ENCODE assay signal across 26 cellular contexts in the genomic region with DNA sequence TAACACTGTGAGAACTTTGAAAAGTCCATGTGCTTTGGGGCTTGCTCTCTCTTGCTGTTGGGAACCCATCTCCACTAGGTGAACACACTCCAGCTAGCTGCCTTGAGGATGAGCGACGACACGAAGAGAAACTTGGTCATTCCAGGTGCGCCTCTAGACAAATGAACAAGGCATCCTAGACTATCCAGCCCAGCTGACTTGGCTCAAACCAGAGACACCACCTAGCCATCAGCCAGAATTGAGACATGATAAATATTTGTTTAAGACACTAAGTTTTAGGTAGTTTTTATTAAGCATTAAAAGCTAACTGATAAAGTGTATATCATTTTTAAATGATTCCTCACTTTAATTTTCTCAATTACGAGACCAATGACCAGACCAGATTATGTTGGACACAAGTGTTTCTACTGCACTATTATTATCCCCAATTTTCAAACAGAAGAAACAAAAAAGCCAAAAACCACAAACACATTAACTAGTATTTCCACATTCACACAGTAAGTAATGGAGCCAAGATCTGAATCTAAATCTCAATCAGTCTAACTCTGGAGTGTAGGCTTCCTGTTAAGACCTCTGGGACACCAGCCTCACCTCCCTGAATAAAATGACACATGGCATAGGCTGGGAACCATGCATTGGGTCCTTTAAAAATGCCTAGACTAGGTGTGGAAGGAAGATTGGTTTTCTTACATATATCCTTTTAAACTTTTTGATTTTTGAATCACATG.
DNase-seq lines count a peak whose midpoint lies in the region; ATAC-seq, FAIRE-seq and TF ChIP-seq lines count a peak whose summit lies in the region.
"Had no signal": no experiment of that assay in that cellular context is flagged by ENCODE, and none has a peak within 500 bp of the region (broad histone marks: within the 10 kb centered on the region; RNA-seq: fewer than 3 reads in every experiment).

No MANE protein-coding gene starts in this region.

- no TSS peak for BruUV-seq in HepG2 (replicated peaks; lab: Mats Ljungman, UMichigan)

- H3K27me3 ChIP-seq in right lobe of liver (no peaks in the 10 kb centered on the region), HepG2 (ENCODE audit: control insufficient read depth in 1 of 2, insufficient read depth in 2 of 2, low read length in 2 of 2) (no peaks in the 10 kb centered on the region), osteoblast (ENCODE audit: insufficient read depth, low read length) (peaks cover 5% of the 10 kb centered on the region)
- H3K27me3 ChIP-seq: BE2C, BLaER1 had no signal

- TF ChIP-seq POLR2A in right lobe of liver (IDR thresholded peaks at IDR 0.05) (no peak), HepG2 (IDR thresholded peaks at IDR 0.05; ENCODE audit: insufficient read depth in 1 of 2, low read depth in 2 of 2, low read length in 2 of 2) (no peak)

- intact Hi-C loops in right lobe of liver (cut with DNase I): no loop called here
- intact Hi-C loops in HepG2 (cut with micrococcal nuclease; ENCODE audit: unreplicated experiment): no loop called here

- H3K79me2 ChIP-seq in HepG2 (ENCODE audit: insufficient read depth, low read length) (no peaks in the 10 kb centered on the region), osteoblast (ENCODE audit: insufficient read depth, low read length) (no peaks in the 10 kb centered on the region)

- H3K27me3 Mint-ChIP-seq in progenitor cell of endocrine pancreas: no peaks in the 10 kb centered on the region

- POLR2A ChIA-PET in HepG2 (lab: Yijun Ruan, JAX): interaction anchor here (0.6 kb wide), 1 partner anchor 19 kb away, joined by 3 read pairs; no protein-coding TSS in a partner anchor

- in situ Hi-C loops in HepG2 (cut with HindIII; ENCODE audit: extremely low pct_ligation_motif_present, low pct_unique_long_range_greater_than_20kb): no loop called here

- H3K27ac ChIP-seq in right lobe of liver (peak overlapping the region in 1 of 3 donors; percentile 5), HepG2 (ENCODE audit: extremely low read length, insufficient read depth, low read length) (no peak overlapping the region), osteoblast (ENCODE audit: low read depth, low read length) (no peak overlapping the region)
- H3K27ac ChIP-seq: 22Rv1, A549, BLaER1 had no signal

- H3K4me3 Mint-ChIP-seq in progenitor cell of endocrine pancreas (ENCODE audit: low read depth): no peak overlapping the region
- H3K4me3 Mint-ChIP-seq: CD14-positive monocyte; CD4-positive, alpha-beta memory T cell; CD4-positive, CD25-positive, alpha-beta regulatory T cell; CD8-positive, alpha-beta memory T cell had no signal

- CTCF ChIA-PET in HepG2 (lab: Yijun Ruan, JAX; ENCODE audit: low intra/inter-chr PET ratio, low total read pairs): no interaction called here

- no peaks in the 10 kb centered on the region for H3K9me3 Mint-ChIP-seq in progenitor cell of endocrine pancreas (ENCODE audit: low read depth)
- H3K9me3 Mint-ChIP-seq: CD8-positive, alpha-beta memory T cell had no signal

- no peak overlapping the region for H3K4me2 ChIP-seq in HepG2 (ENCODE audit: low read depth, low read length)
- H3K4me2 ChIP-seq in osteoblast (ENCODE audit: insufficient read depth, low read length): no peak overlapping the region
- H3K4me2 ChIP-seq: A549, BLaER1 had no signal

- H3K4me1 ChIP-seq in right lobe of liver (peaks cover 0 to 10% (median 5%) of the 10 kb centered on the region in 4 donors), HepG2 (ENCODE audit: insufficient read depth, low read length) (no peaks in the 10 kb centered on the region), osteoblast (ENCODE audit: insufficient read depth, low read length) (no peaks in the 10 kb centered on the region)
- H3K4me1 ChIP-seq: A549, BE2C had no signal

- H2AFZ ChIP-seq in HepG2 (ENCODE audit: low read length) (no peak overlapping the region), osteoblast (ENCODE audit: low read length) (no peak overlapping the region)

- TF ChIP-seq EP300 in HepG2 (IDR thresholded peaks at IDR 0.05; ENCODE audit: low read depth in 2 of 2, low read length in 2 of 2): no peak
- no peak for TF ChIP-seq EP300 in HepG2 (CRISPR knock-in tag; IDR thresholded peaks at IDR 0.05; ENCODE audit: borderline replicate concordance)

- peaks cover 15% of the 10 kb centered on the region for H3K4me1 Mint-ChIP-seq in progenitor cell of endocrine pancreas (ENCODE audit: low read depth)
- H3K4me1 Mint-ChIP-seq: CD14-positive monocyte; CD4-positive, alpha-beta memory T cell; CD4-positive, CD25-positive, alpha-beta regulatory T cell; CD8-positive, alpha-beta memory T cell had no signal

- ATAC-seq in right lobe of liver (peak; percentile 81 to 88 (median 84)), HepG2 (no peak), left lobe of liver (peak; percentile 82)
- ATAC-seq: A549, GM12878 had no signal

- H3K36me3 ChIP-seq in right lobe of liver (no peaks in the 10 kb centered on the region), HepG2 (replicated peaks in 1 of 2; ENCODE audit: control insufficient read depth in 1 of 2, insufficient read depth in 2 of 2, low read length in 2 of 2) (no peaks in the 10 kb centered on the region), osteoblast (ENCODE audit: insufficient read depth, low read length) (no peaks in the 10 kb centered on the region)
- H3K36me3 ChIP-seq: BE2C, BLaER1 had no signal

- TF ChIP-seq CTCF in right lobe of liver (IDR thresholded peaks at IDR 0.05) (no peak), HepG2 (CRISPR knock-in tag; IDR thresholded peaks at IDR 0.05) (no peak), osteoblast (IDR thresholded peaks at IDR 0.05; ENCODE audit: extremely low read depth, low read depth, low read length) (no peak), progenitor cell of endocrine pancreas (IDR thresholded peaks at IDR 0.05; ENCODE audit: unreplicated experiment) (no peak)

- no peak for TF ChIP-seq RAD21 in HepG2 (CRISPR knock-in tag; IDR thresholded peaks at IDR 0.05)

- no peaks in the 10 kb centered on the region for H3K36me3 Mint-ChIP-seq in progenitor cell of endocrine pancreas (ENCODE audit: insufficient read depth)
- H3K36me3 Mint-ChIP-seq: CD14-positive monocyte; CD4-positive, alpha-beta memory T cell; CD4-positive, CD25-positive, alpha-beta regulatory T cell; CD8-positive, alpha-beta memory T cell had no signal

- DNase-seq in right lobe of liver: no peak
- no peak for DNase-seq in HepG2 (ENCODE audit: low spot score)
- DNase-seq in left lobe of liver (ENCODE audit: low spot score): no peak
- peak; percentile 6 for DNase-seq in osteoblast (ENCODE audit: insufficient read length, low spot score, missing footprints)
- DNase-seq in progenitor cell of endocrine pancreas (ENCODE audit: low spot score, unreplicated experiment): no peak
- no peak for DNase-seq in NCI-H748 (lab: John Stamatoyannopoulos, UW; ENCODE audit: unreplicated experiment)
- DNase-seq: BE2C; C1 segment of cervical spinal cord; CD4-positive, alpha-beta memory T cell; CD4-positive, CD25-positive, alpha-beta regulatory T cell; CD8-positive, alpha-beta memory T cell; COR-L47; DMS 273 treated with DMSO at 0.1 percent for 48 hours; DMS153; DMS53; DMS79; DND-41; EL; GDM1 had no signal

- 67% methylated on average over 5 of the region's 5 CpGs for WGBS in right lobe of liver (ENCODE audit: insufficient coverage, low coverage, low lambda C conversion rate, missing lambda C conversion rate)
- WGBS in HepG2 (ENCODE audit: low lambda C conversion rate): 87% methylated on average over 5 of the region's 5 CpGs

- no peak overlapping the region for H3K9ac ChIP-seq in HepG2 (ENCODE audit: insufficient read depth, low read depth, low read length)
- H3K9ac ChIP-seq: BLaER1 had no signal

- no peak for FAIRE-seq in HepG2 (lab: Jason Lieb, UNC)
- FAIRE-seq: A549, GM12878, GM12892, GM18507 had no signal

- H3K27ac Mint-ChIP-seq in progenitor cell of endocrine pancreas: no peak overlapping the region
- H3K27ac Mint-ChIP-seq: CD14-positive monocyte; CD4-positive, alpha-beta memory T cell; CD4-positive, CD25-positive, alpha-beta regulatory T cell; CD8-positive, alpha-beta memory T cell had no signal

- H3K4me3 ChIP-seq in right lobe of liver: no peak overlapping the region
- no peak overlapping the region for H3K4me3 ChIP-seq in HepG2 (replicated peaks in 1 of 3; ENCODE audit: insufficient read depth in 1 of 3, low read depth in 2 of 3, low read length in 3 of 3)
- no peak overlapping the region for H3K4me3 ChIP-seq in osteoblast (ENCODE audit: insufficient read depth, low read length)
- H3K4me3 ChIP-seq: A549, BLaER1, GM12878 had no signal

- H4K20me1 ChIP-seq in HepG2 (ENCODE audit: insufficient read depth, low read length) (no peaks in the 10 kb centered on the region), osteoblast (ENCODE audit: insufficient read depth, low read length) (no peaks in the 10 kb centered on the region)
- H4K20me1 ChIP-seq: BLaER1 had no signal

- no peaks in the 10 kb centered on the region for H3K9me3 ChIP-seq in right lobe of liver
- no peaks in the 10 kb centered on the region for H3K9me3 ChIP-seq in HepG2 (ENCODE audit: low read length)
- no peaks in the 10 kb centered on the region for H3K9me3 ChIP-seq in osteoblast (ENCODE audit: low read depth, low read length)
- H3K9me3 ChIP-seq: A549, BE2C, BLaER1 had no signal

TF ChIP-seq in HepG2, 621 proteins besides CTCF, POLR2A, EP300 and RAD21 (continues in another document):
- TF ChIP-seq SAFB2 (CRISPR knock-in tag; IDR thresholded peaks at IDR 0.05; ENCODE audit: borderline replicate concordance, low read depth): no peak
- no peak for TF ChIP-seq CHCHD3 (CRISPR knock-in tag; IDR thresholded peaks at IDR 0.05)
- TF ChIP-seq JUN (CRISPR knock-in tag; IDR thresholded peaks at IDR 0.05): no peak
- TF ChIP-seq, protein P1, sequence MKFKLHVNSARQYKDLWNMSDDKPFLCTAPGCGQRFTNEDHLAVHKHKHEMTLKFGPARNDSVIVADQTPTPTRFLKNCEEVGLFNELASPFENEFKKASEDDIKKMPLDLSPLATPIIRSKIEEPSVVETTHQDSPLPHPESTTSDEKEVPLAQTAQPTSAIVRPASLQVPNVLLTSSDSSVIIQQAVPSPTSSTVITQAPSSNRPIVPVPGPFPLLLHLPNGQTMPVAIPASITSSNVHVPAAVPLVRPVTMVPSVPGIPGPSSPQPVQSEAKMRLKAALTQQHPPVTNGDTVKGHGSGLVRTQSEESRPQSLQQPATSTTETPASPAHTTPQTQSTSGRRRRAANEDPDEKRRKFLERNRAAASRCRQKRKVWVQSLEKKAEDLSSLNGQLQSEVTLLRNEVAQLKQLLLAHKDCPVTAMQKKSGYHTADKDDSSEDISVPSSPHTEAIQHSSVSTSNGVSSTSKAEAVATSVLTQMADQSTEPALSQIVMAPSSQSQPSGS (CRISPR knock-in tag; IDR thresholded peaks at IDR 0.05): no peak
